In the genomic region with DNA sequence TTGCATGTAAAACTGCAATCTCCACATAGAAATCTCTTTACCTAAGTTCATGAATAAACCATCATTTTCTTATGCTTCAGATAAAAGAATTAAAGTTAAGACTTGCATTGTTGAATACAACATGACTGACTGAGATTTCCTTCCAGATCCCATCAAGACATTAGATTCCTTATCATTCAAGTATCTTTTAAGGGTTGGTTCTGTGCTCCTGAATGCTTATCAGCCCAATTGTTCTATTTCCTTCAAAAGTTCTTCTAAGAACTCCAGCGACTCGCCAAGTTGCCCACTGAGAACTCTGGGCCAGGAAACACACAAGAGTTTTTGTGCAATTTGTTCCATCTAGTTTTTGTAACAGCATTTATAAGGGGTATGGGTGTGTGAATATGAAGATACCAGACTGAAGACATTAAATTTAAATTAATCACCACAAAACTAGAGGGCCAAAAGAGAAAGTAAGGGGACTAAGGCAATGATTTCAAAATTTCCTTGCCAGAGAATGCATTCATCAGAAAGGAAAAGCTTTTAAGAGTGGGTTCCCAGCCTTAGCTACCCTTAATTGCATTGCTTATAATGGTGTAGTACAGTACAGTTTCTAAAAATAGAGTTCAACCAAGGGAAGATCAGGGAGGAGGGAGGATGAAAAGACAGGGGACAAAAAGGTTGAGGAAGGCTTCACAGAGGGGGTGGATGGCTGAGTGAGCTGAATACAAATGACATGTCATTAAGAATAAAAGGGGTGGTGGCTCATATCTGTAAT, we compare ENCODE assay signal across 1 cellular context.
TF ChIP-seq lines count a peak whose summit lies in the region.

No MANE protein-coding gene starts in this region.

TF ChIP-seq in SK-N-SH, 30 proteins besides CTCF, POLR2A, EP300 and RAD21 (continued from another document):
- no peak for TF ChIP-seq YY1 (IDR thresholded peaks at IDR 0.05; ENCODE audit: low read depth)
- TF ChIP-seq RCOR1 (IDR thresholded peaks at IDR 0.05; ENCODE audit: low read length): no peak
